ENCODE assay signal across 8 cellular contexts in genomic region chr4:1763550-1764080, GRCh38. TPM values are rescaled to one million over a fixed set of nuclear protein-coding genes. Genes with fewer than 3 reads are reported as not detected.
DNase-seq lines count a peak whose midpoint lies in the region; ATAC-seq and TF ChIP-seq lines count a peak whose summit lies in the region.

No MANE protein-coding gene starts in this region.

- H3K27ac Mint-ChIP-seq in activated CD4-positive, alpha-beta memory T cell treated with anti-CD3 and anti-CD28 coated beads, Interleukin-2, amount 10 ng/mL, durations not matched to agents 7 days and 5 days = no peak overlapping the region
- no peak overlapping the region for H3K27ac Mint-ChIP-seq in activated CD4-positive, alpha-beta T cell treated with anti-CD3 and anti-CD28 coated beads, Interleukin-2, amount 10 ng/mL, durations not matched to agents 7 days and 5 days

- no peak for ATAC-seq in thoracic aorta (ENCODE audit: insufficient number of reproducible peaks, low FRiP score, low read depth)
- ATAC-seq in HG03095 (IDR thresholded peaks at IDR 0.05; ENCODE audit: unreplicated experiment) = no peak

- H3K4me3 Mint-ChIP-seq in activated CD4-positive, alpha-beta memory T cell treated with anti-CD3 and anti-CD28 coated beads, Interleukin-2, amount 10 ng/mL, durations not matched to agents 7 days and 5 days = no peak overlapping the region
- no peak overlapping the region for H3K4me3 Mint-ChIP-seq in activated CD4-positive, alpha-beta T cell treated with anti-CD3 and anti-CD28 coated beads, Interleukin-2, amount 10 ng/mL, durations not matched to agents 7 days and 5 days

- H3K4me1 ChIP-seq in thoracic aorta (ENCODE audit: control insufficient read depth in 1 of 2, low read depth in 2 of 2) = peaks cover 3 to 11% of the 10 kb centered on the region in 2 donors

- H3K9me3 ChIP-seq in thoracic aorta = no peaks in the 10 kb centered on the region

- H3K36me3 Mint-ChIP-seq in activated CD4-positive, alpha-beta memory T cell treated with anti-CD3 and anti-CD28 coated beads, Interleukin-2, amount 10 ng/mL, durations not matched to agents 7 days and 5 days (ENCODE audit: low read depth) = no peaks in the 10 kb centered on the region
- H3K36me3 Mint-ChIP-seq in activated CD4-positive, alpha-beta T cell treated with anti-CD3 and anti-CD28 coated beads, Interleukin-2, amount 10 ng/mL, durations not matched to agents 7 days and 5 days (ENCODE audit: low read depth) = no peaks in the 10 kb centered on the region

- peak; percentile 97 for DNase-seq in HuH-7.5 (ENCODE audit: low spot score)
- peak; percentile 47 to 54 for DNase-seq in cardiac fibroblast (ENCODE audit: low read depth in 2 of 2)
- DNase-seq in islet precursor cell = peak; percentile 81
- DNase-seq in thoracic aorta (ENCODE audit: low spot score) = no peak
- no peak for DNase-seq in activated CD4-positive, alpha-beta memory T cell treated with anti-CD3 and anti-CD28 coated beads, Interleukin-2, amount 10 ng/mL, durations not matched to agents 7 days and 5 days
- DNase-seq in posterior vena cava (ENCODE audit: low spot score) = no peak
- DNase-seq in activated CD4-positive, alpha-beta T cell treated with anti-CD3 and anti-CD28 coated beads, Interleukin-2, amount 10 ng/mL, durations not matched to agents 7 days and 5 days = no peak

- H3K27ac ChIP-seq in thoracic aorta = no peak overlapping the region

- H3K4me1 Mint-ChIP-seq in activated CD4-positive, alpha-beta memory T cell treated with anti-CD3 and anti-CD28 coated beads, Interleukin-2, amount 10 ng/mL, durations not matched to agents 7 days and 5 days = peaks cover 5% of the 10 kb centered on the region
- H3K4me1 Mint-ChIP-seq in activated CD4-positive, alpha-beta T cell treated with anti-CD3 and anti-CD28 coated beads, Interleukin-2, amount 10 ng/mL, durations not matched to agents 7 days and 5 days = no peaks in the 10 kb centered on the region

- no peak overlapping the region for H3K4me3 ChIP-seq in cardiac fibroblast (replicated peaks in 1 of 2; ENCODE audit: low read depth in 2 of 2, low read length in 2 of 2)
- H3K4me3 ChIP-seq in thoracic aorta = peak overlapping the region; percentile 66

- CTCF ChIA-PET in activated CD4-positive, alpha-beta memory T cell treated with anti-CD3 and anti-CD28 coated beads, Interleukin-2, amount 10 ng/mL, durations not matched to agents 7 days and 5 days (lab: Charles Lee) = no interaction called here
- CTCF ChIA-PET in activated CD4-positive, alpha-beta T cell treated with anti-CD3 and anti-CD28 coated beads, Interleukin-2, amount 10 ng/mL, durations not matched to agents 7 days and 5 days (lab: Charles Lee) = interaction anchor here (1.2 to 1.5 kb wide), 2 partner anchors 10 to 22 kb away, joined by 4 read pairs; no protein-coding TSS in a partner anchor

- H3K27me3 ChIP-seq in thoracic aorta (replicated peaks; ENCODE audit: insufficient read depth) = no peaks in the 10 kb centered on the region

- H3K36me3 ChIP-seq in thoracic aorta = no peaks in the 10 kb centered on the region

- POLR2A ChIA-PET in activated CD4-positive, alpha-beta memory T cell treated with anti-CD3 and anti-CD28 coated beads, Interleukin-2, amount 10 ng/mL, durations not matched to agents 7 days and 5 days (lab: Charles Lee) = no interaction called here
- POLR2A ChIA-PET in activated CD4-positive, alpha-beta T cell treated with anti-CD3 and anti-CD28 coated beads, Interleukin-2, amount 10 ng/mL, durations not matched to agents 7 days and 5 days (lab: Charles Lee) = no interaction called here

- H3K27me3 Mint-ChIP-seq in activated CD4-positive, alpha-beta memory T cell treated with anti-CD3 and anti-CD28 coated beads, Interleukin-2, amount 10 ng/mL, durations not matched to agents 7 days and 5 days = peaks cover 19% of the 10 kb centered on the region
- H3K27me3 Mint-ChIP-seq in activated CD4-positive, alpha-beta T cell treated with anti-CD3 and anti-CD28 coated beads, Interleukin-2, amount 10 ng/mL, durations not matched to agents 7 days and 5 days = peaks cover 23% of the 10 kb centered on the region

- TF ChIP-seq CTCF in cardiac fibroblast (IDR thresholded peaks at IDR 0.05; ENCODE audit: low read depth, low read length) (no peak), thoracic aorta (IDR thresholded peaks at IDR 0.05) (no peak)

- intact Hi-C loops in posterior vena cava (cut with DNase I) = no loop called here

- no peaks in the 10 kb centered on the region for H3K9me3 Mint-ChIP-seq in activated CD4-positive, alpha-beta memory T cell treated with anti-CD3 and anti-CD28 coated beads, Interleukin-2, amount 10 ng/mL, durations not matched to agents 7 days and 5 days
- H3K9me3 Mint-ChIP-seq in activated CD4-positive, alpha-beta T cell treated with anti-CD3 and anti-CD28 coated beads, Interleukin-2, amount 10 ng/mL, durations not matched to agents 7 days and 5 days = no peaks in the 10 kb centered on the region

RNA-seq across cellular contexts. Expression of gene FGFR3, which starts 29.5 kb away (rescaled TPM):
- 1 to 10 TPM in 1 of 2 donors, under 1 TPM in 1; 0.68 to 1.4 TPM for total RNA-seq in thoracic aorta
- total RNA-seq in activated CD4-positive, alpha-beta memory T cell treated with anti-CD3 and anti-CD28 coated beads, Interleukin-2, amount 10 ng/mL, durations not matched to agents 7 days and 5 days = under 1 TPM; 0.18 to 0.45 TPM
- total RNA-seq in posterior vena cava = 1 to 10 TPM; 2.1 to 2.4 TPM
- under 1 TPM; 0.25 to 0.27 TPM for total RNA-seq in activated CD4-positive, alpha-beta T cell treated with anti-CD3 and anti-CD28 coated beads, Interleukin-2, amount 10 ng/mL, durations not matched to agents 7 days and 5 days

RNA-seq across cellular contexts. Expression of gene TACC3, which starts 42.3 kb away (rescaled TPM):
- total RNA-seq in thoracic aorta = 10 to 100 TPM in 1 of 2 donors, 1 to 10 TPM in 1; 6.2 to 24.5 TPM
- 100 to 1,000 TPM; 213 TPM for total RNA-seq in activated CD4-positive, alpha-beta memory T cell treated with anti-CD3 and anti-CD28 coated beads, Interleukin-2, amount 10 ng/mL, durations not matched to agents 7 days and 5 days
- 1 to 10 TPM; 5.2 to 9.3 TPM for total RNA-seq in posterior vena cava
- 100 to 1,000 TPM; 301 to 305 TPM for total RNA-seq in activated CD4-positive, alpha-beta T cell treated with anti-CD3 and anti-CD28 coated beads, Interleukin-2, amount 10 ng/mL, durations not matched to agents 7 days and 5 days

RNA-seq across cellular contexts. Expression of gene TMEM129, which starts 42.5 kb away (rescaled TPM):
- total RNA-seq in thoracic aorta (100 to 1,000 TPM in 1 of 2 donors, 10 to 100 TPM in 1; 58.1 to 104 TPM), posterior vena cava (10 to 100 TPM; 25.1 to 28.1 TPM)
- total RNA-seq in activated CD4-positive, alpha-beta memory T cell treated with anti-CD3 and anti-CD28 coated beads, Interleukin-2, amount 10 ng/mL, durations not matched to agents 7 days and 5 days = 10 to 100 TPM; 20.4 to 22.3 TPM
- 10 to 100 TPM; 20.9 to 22.3 TPM for total RNA-seq in activated CD4-positive, alpha-beta T cell treated with anti-CD3 and anti-CD28 coated beads, Interleukin-2, amount 10 ng/mL, durations not matched to agents 7 days and 5 days

RNA-seq across cellular contexts. Expression of gene SLBP, which starts 51.5 kb away (rescaled TPM):
- 10 to 100 TPM; 29.8 to 30.5 TPM for total RNA-seq in thoracic aorta
- 100 to 1,000 TPM; 105 to 107 TPM for total RNA-seq in activated CD4-positive, alpha-beta memory T cell treated with anti-CD3 and anti-CD28 coated beads, Interleukin-2, amount 10 ng/mL, durations not matched to agents 7 days and 5 days
- 10 to 100 TPM; 25.6 to 27.9 TPM for total RNA-seq in posterior vena cava
- 100 to 1,000 TPM; 116 to 137 TPM for total RNA-seq in activated CD4-positive, alpha-beta T cell treated with anti-CD3 and anti-CD28 coated beads, Interleukin-2, amount 10 ng/mL, durations not matched to agents 7 days and 5 days

Comparison
In these comparisons a context has a peak if more than half of its experiments do, and no peak if none do; other contexts are left out.
1. DNase-seq: peak in HuH-7.5 (single experiment), cardiac fibroblast (2 of 2) and islet precursor cell (single experiment); none in thoracic aorta (single experiment), activated CD4-positive, alpha-beta memory T cell treated with anti-CD3 and anti-CD28 coated beads, Interleukin-2, amount 10 ng/mL, durations not matched to agents 7 days and 5 days (single experiment), posterior vena cava (single experiment) and activated CD4-positive, alpha-beta T cell treated with anti-CD3 and anti-CD28 coated beads, Interleukin-2, amount 10 ng/mL, durations not matched to agents 7 days and 5 days (single experiment).
2. RNA of gene TACC3, which starts 42.3 kb away (total RNA-seq): 301 to 305 TPM in activated CD4-positive, alpha-beta T cell treated with anti-CD3 and anti-CD28 coated beads, Interleukin-2, amount 10 ng/mL, durations not matched to agents 7 days and 5 days and 213 TPM in activated CD4-positive, alpha-beta memory T cell treated with anti-CD3 and anti-CD28 coated beads, Interleukin-2, amount 10 ng/mL, durations not matched to agents 7 days and 5 days; 6.2 to 24.5 TPM in thoracic aorta and 5.2 to 9.3 TPM in posterior vena cava; every median in the first group is over 4 times any median in the second.